19 cellular contexts compared by ENCODE assay signal in genomic region chr20:49614338-49615050, GRCh38. TPM values are rescaled to one million over a fixed set of nuclear protein-coding genes. Genes with fewer than 3 reads are reported as not detected.
"Had no signal": no experiment of that assay in that cellular context is flagged by ENCODE, and none has a peak within 500 bp of the region (broad histone marks: within the 10 kb centered on the region; RNA-seq: fewer than 3 reads in every experiment).

No MANE protein-coding gene starts in this region.

- H3K36me3 ChIP-seq: gastroesophageal sphincter, heart right ventricle, ovary, transverse colon had no signal

- H3K36me3 Mint-ChIP-seq: activated CD8-positive, alpha-beta memory T cell treated with anti-CD3 and anti-CD28 coated beads, Interleukin-2, amount 10 ng/mL, durations not matched to agents 7 days and 5 days; T-cell had no signal

- H3K27ac Mint-ChIP-seq: activated CD8-positive, alpha-beta memory T cell treated with anti-CD3 and anti-CD28 coated beads, Interleukin-2, amount 10 ng/mL, durations not matched to agents 7 days and 5 days; activated naive CD4-positive, alpha-beta T cell treated with anti-CD3 and anti-CD28 coated beads for 36 hours; activated naive CD8-positive, alpha-beta T cell treated with anti-CD3 and anti-CD28 coated beads, Interleukin-2, amount 50 U/mL, for 24 hours; activated T-helper 2 cell treated with anti-CD3 and anti-CD28 coated beads, Interferon-gamma antibody, Interleukin-2, Interleukin-4, amounts not matched to agents 10 μg/mL and 5 μg/mL and 100 μg/mL, durations not matched to agents 14 hours and 24 hours and 36 hours; T-cell had no signal

- H3K27me3 Mint-ChIP-seq: activated CD8-positive, alpha-beta memory T cell treated with anti-CD3 and anti-CD28 coated beads, Interleukin-2, amount 10 ng/mL, durations not matched to agents 7 days and 5 days; T-cell had no signal

- H3K27ac ChIP-seq: gastroesophageal sphincter, ovary had no signal

- H3K9me3 ChIP-seq: gastroesophageal sphincter, heart right ventricle, ovary, transverse colon had no signal

- H3K4me3 ChIP-seq: gastroesophageal sphincter, heart right ventricle, ovary, transverse colon had no signal

- DNase-seq: activated CD4-positive, alpha-beta T cell treated with anti-CD3 and anti-CD28 coated beads for 1 hour; activated CD4-positive, alpha-beta T cell treated with anti-CD3 and anti-CD28 coated beads, Interleukin-2, amount 50 U/mL, for 4 hours; activated CD8-positive, alpha-beta memory T cell treated with anti-CD3 and anti-CD28 coated beads, Interleukin-2, amount 10 ng/mL, durations not matched to agents 7 days and 5 days; activated naive CD4-positive, alpha-beta T cell treated with anti-CD3 and anti-CD28 coated beads for 36 hours; activated naive CD8-positive, alpha-beta T cell treated with anti-CD3 and anti-CD28 coated beads, Interleukin-2, amount 50 U/mL, for 24 hours; activated T-cell treated with anti-CD3 and anti-CD28 coated beads, Interleukin-2, amount 50 U/mL, for 1 hour; effector memory CD4-positive, alpha-beta T cell; heart right ventricle; midbrain; ovary; stimulated activated CD4-positive, alpha-beta T cell treated with anti-CD3 and anti-CD28 coated beads, Interleukin-15, amount 100 ng/mL, for 24 hours; stimulated activated CD4-positive, alpha-beta T cell treated with anti-CD3 and anti-CD28 coated beads, Interleukin-4, amount 100 ng/mL, for 4 hours; stimulated activated CD8-positive, alpha-beta memory T cell treated with anti-CD3 and anti-CD28 coated beads, Interleukin-4, amount 100 ng/mL, for 48 hours; stimulated activated naive CD8-positive, alpha-beta T cell treated with anti-CD3 and anti-CD28 coated beads, Interleukin-15, Interleukin-2, amounts not matched to agents 100 U/mL and 50 U/mL, for 24 hours; T-cell; transverse colon had no signal

- H3K4me3 Mint-ChIP-seq: activated CD8-positive, alpha-beta memory T cell treated with anti-CD3 and anti-CD28 coated beads, Interleukin-2, amount 10 ng/mL, durations not matched to agents 7 days and 5 days; activated naive CD4-positive, alpha-beta T cell treated with anti-CD3 and anti-CD28 coated beads for 36 hours; activated naive CD8-positive, alpha-beta T cell treated with anti-CD3 and anti-CD28 coated beads, Interleukin-2, amount 50 U/mL, for 24 hours; T-cell had no signal

- ATAC-seq: activated CD8-positive, alpha-beta memory T cell treated with anti-CD3 and anti-CD28 coated beads, Interleukin-2, amount 10 ng/mL, durations not matched to agents 7 days and 5 days; activated naive CD8-positive, alpha-beta T cell treated with anti-CD3 and anti-CD28 coated beads, Interleukin-2, amount 50 U/mL, for 24 hours; gastroesophageal sphincter; stimulated activated naive CD8-positive, alpha-beta T cell treated with anti-CD3 and anti-CD28 coated beads, Interleukin-15, Interleukin-2, amounts not matched to agents 100 U/mL and 50 U/mL, for 24 hours; T-cell had no signal

- H3K9me3 Mint-ChIP-seq: activated naive CD4-positive, alpha-beta T cell treated with anti-CD3 and anti-CD28 coated beads for 36 hours; activated naive CD8-positive, alpha-beta T cell treated with anti-CD3 and anti-CD28 coated beads, Interleukin-2, amount 50 U/mL, for 24 hours; activated T-helper 2 cell treated with anti-CD3 and anti-CD28 coated beads, Interferon-gamma antibody, Interleukin-2, Interleukin-4, amounts not matched to agents 10 μg/mL and 5 μg/mL and 100 μg/mL, durations not matched to agents 14 hours and 24 hours and 36 hours; T-cell had no signal

- H3K27me3 ChIP-seq: gastroesophageal sphincter, heart right ventricle, ovary, transverse colon had no signal

RNA-seq across cellular contexts. Expression of gene PTGIS, which starts 46.6 kb away (rescaled TPM):
- total RNA-seq: activated naive CD4-positive, alpha-beta T cell treated with anti-CD3 and anti-CD28 coated beads for 36 hours; epithelial cell of proximal tubule had no signal
